Comparison of ENCODE assay signal across 8 cellular contexts in the genomic region with DNA sequence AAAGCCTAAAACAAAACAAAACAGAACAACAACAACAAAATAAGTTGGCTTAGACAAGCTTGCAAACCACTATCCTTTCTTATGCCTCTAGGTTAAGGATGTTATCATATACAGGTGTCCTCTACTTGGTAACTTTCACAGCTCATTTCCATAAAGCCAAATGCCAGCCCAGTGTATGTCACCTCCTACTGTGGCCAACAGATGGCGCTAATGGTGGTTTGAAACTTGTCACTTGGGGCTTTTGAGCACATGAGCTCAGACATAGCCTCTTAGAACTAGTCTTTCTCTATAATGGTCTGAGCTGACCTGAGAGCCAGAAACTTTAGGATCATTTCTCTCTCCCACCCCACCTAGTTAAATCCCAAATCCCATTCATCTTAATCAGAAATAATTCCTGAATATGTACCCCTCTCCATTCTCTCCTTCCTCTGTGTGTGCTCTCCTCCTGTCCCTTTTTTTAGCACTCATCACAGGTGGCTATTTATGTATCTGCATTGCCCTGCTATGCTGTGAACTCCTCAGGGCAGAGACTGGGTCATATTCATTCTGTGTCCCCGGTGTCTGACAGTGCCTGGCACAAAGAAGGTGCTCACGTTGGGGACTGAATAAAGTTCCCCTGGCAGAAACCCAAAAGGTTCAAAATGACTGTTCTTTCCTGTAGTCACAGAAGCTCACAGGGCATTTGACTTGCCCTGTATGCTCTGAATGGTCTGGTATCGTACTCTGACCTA.
DNase-seq lines count a peak whose midpoint lies in the region; ATAC-seq and TF ChIP-seq lines count a peak whose summit lies in the region.

No MANE protein-coding gene starts in this region.

- no peaks in the 10 kb centered on the region for H3K9me3 Mint-ChIP-seq in natural killer cell treated with Interleukin-12 subunit alpha and Interleukin-12 subunit beta and Interleukin-15 and Interleukin-18, amount 100 ng/mL, for 72 hours

- H3K27ac Mint-ChIP-seq in natural killer cell treated with Interleukin-12 subunit alpha and Interleukin-12 subunit beta and Interleukin-15 and Interleukin-18, amount 100 ng/mL, for 72 hours, result no peak overlapping the region

- peaks cover 0 to 40% of the 10 kb centered on the region in 2 donors for H3K27me3 Mint-ChIP-seq in natural killer cell treated with Interleukin-12 subunit alpha and Interleukin-12 subunit beta and Interleukin-15 and Interleukin-18, amount 100 ng/mL, for 72 hours

- DNase-seq in COR-L47 (lab: John Stamatoyannopoulos, UW) (peak; percentile 22), NCI-H524 treated with DMSO at 0.1 percent for 48 hours (lab: John Stamatoyannopoulos, UW) (peak; percentile 22), erythroblast (lab: John Stamatoyannopoulos, UW) (peak; percentile 58 to 72), thoracic aorta (ENCODE audit: low spot score) (peak; percentile 9)
- DNase-seq in activated CD4-positive, alpha-beta T cell treated with anti-CD3 and anti-CD28 coated beads, Interleukin-2, amount 50 U/mL, for 48 hours, result peak; percentile 58 to 60
- DNase-seq in natural killer cell treated with Interleukin-12 subunit alpha and Interleukin-12 subunit beta and Interleukin-15 and Interleukin-18, amount 100 ng/mL, for 72 hours (ENCODE audit: low spot score), result no peak

- H3K4me1 ChIP-seq in thoracic aorta (ENCODE audit: control insufficient read depth in 1 of 2, low read depth in 2 of 2), result peaks cover 4 to 23% of the 10 kb centered on the region in 2 donors

- H3K4me3 ChIP-seq in thoracic aorta, result no peak overlapping the region

- H3K27me3 ChIP-seq in thoracic aorta (replicated peaks; ENCODE audit: insufficient read depth), result no peaks in the 10 kb centered on the region

- no peak for TF ChIP-seq POLR2A in erythroblast (IDR thresholded peaks at IDR 0.05; ENCODE audit: low read length)

- H3K27ac ChIP-seq in thoracic aorta, result no peak overlapping the region

- H3K4me3 Mint-ChIP-seq in natural killer cell treated with Interleukin-12 subunit alpha and Interleukin-12 subunit beta and Interleukin-15 and Interleukin-18, amount 100 ng/mL, for 72 hours, result no peak overlapping the region

- H3K36me3 Mint-ChIP-seq in natural killer cell treated with Interleukin-12 subunit alpha and Interleukin-12 subunit beta and Interleukin-15 and Interleukin-18, amount 100 ng/mL, for 72 hours, result no peaks in the 10 kb centered on the region

- peak; percentile 97 for ATAC-seq in GM19328 (IDR thresholded peaks at IDR 0.05; ENCODE audit: unreplicated experiment)
- peak; percentile 98 for ATAC-seq in HG03280 (IDR thresholded peaks at IDR 0.05; ENCODE audit: unreplicated experiment)
- ATAC-seq in natural killer cell treated with Interleukin-12 subunit alpha and Interleukin-12 subunit beta and Interleukin-15 and Interleukin-18, amount 100 ng/mL, for 72 hours, result peak; percentile 61 to 72
- ATAC-seq in thoracic aorta (ENCODE audit: insufficient number of reproducible peaks, low FRiP score, low read depth), result peak; percentile 66

- peak; percentile 71 for TF ChIP-seq CTCF in thoracic aorta (IDR thresholded peaks at IDR 0.05)

- no peaks in the 10 kb centered on the region for H3K36me3 ChIP-seq in thoracic aorta

- H3K4me1 Mint-ChIP-seq in natural killer cell treated with Interleukin-12 subunit alpha and Interleukin-12 subunit beta and Interleukin-15 and Interleukin-18, amount 100 ng/mL, for 72 hours (ENCODE audit: low read depth in 2 of 2), result peaks cover 0 to 9% of the 10 kb centered on the region in 2 donors

- no peaks in the 10 kb centered on the region for H3K9me3 ChIP-seq in thoracic aorta
